29 cellular contexts compared by ENCODE assay signal in the genomic region with DNA sequence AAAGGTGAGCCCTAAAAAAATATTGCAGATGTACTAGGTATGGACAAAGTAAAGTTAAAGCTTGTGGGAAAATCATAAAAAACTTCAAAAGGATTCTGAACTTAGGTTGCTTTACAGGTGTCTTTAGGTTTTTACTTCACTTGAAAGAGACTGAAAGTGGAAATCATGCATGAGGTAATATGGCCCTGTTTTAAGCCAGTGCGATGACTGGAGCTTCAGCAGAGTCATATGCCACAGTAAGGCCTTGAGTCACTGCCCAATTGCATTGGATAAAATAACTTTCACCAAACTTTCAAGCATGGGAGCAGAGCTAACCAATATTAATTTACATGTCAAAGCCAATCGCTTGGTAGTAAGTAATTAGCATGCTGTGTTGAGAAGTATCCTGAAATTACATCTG.
"Had no signal": no experiment of that assay in that cellular context is flagged by ENCODE, and none has a peak within 500 bp of the region (broad histone marks: within the 10 kb centered on the region; RNA-seq: fewer than 3 reads in every experiment).

No MANE protein-coding gene starts in this region.

- H3K9me3 Mint-ChIP-seq: activated CD4-positive, alpha-beta memory T cell treated with anti-CD3 and anti-CD28 coated beads for 36 hours; activated CD4-positive, alpha-beta T cell treated with anti-CD3 and anti-CD28 coated beads, Interleukin-2, amount 10 ng/mL, durations not matched to agents 24 days and 14 days; activated naive CD4-positive, alpha-beta T cell treated with anti-CD3 and anti-CD28 coated beads, Interleukin-2, amount 50 U/mL, for 24 hours; activated naive CD8-positive, alpha-beta T cell treated with anti-CD3 and anti-CD28 coated beads, Interleukin-2, amount 50 U/mL, for 24 hours; brain; central memory CD8-positive, alpha-beta T cell had no signal

- H3K9me3 ChIP-seq: ascending aorta, MG63, SJCRH30, SK-N-SH had no signal

- H3K4me3 Mint-ChIP-seq: activated CD4-positive, alpha-beta memory T cell treated with anti-CD3 and anti-CD28 coated beads for 36 hours; activated CD4-positive, alpha-beta T cell treated with anti-CD3 and anti-CD28 coated beads, Interleukin-2, amount 10 ng/mL, durations not matched to agents 24 days and 14 days; activated naive CD4-positive, alpha-beta T cell treated with anti-CD3 and anti-CD28 coated beads, Interleukin-2, amount 50 U/mL, for 24 hours; activated naive CD8-positive, alpha-beta T cell treated with anti-CD3 and anti-CD28 coated beads, Interleukin-2, amount 50 U/mL, for 24 hours; brain; central memory CD8-positive, alpha-beta T cell had no signal

- H3K4me3 ChIP-seq: ascending aorta, MG63, SJCRH30 had no signal

- H3K4me1 ChIP-seq: ascending aorta had no signal

- H3K27ac Mint-ChIP-seq: activated CD4-positive, alpha-beta memory T cell treated with anti-CD3 and anti-CD28 coated beads for 36 hours; activated CD4-positive, alpha-beta T cell treated with anti-CD3 and anti-CD28 coated beads, Interleukin-2, amount 10 ng/mL, durations not matched to agents 24 days and 14 days; activated naive CD4-positive, alpha-beta T cell treated with anti-CD3 and anti-CD28 coated beads, Interleukin-2, amount 50 U/mL, for 24 hours; activated naive CD8-positive, alpha-beta T cell treated with anti-CD3 and anti-CD28 coated beads, Interleukin-2, amount 50 U/mL, for 24 hours; brain had no signal

- H3K4me1 Mint-ChIP-seq: central memory CD8-positive, alpha-beta T cell had no signal

- H3K27me3 ChIP-seq: ascending aorta, MG63, SJCRH30 had no signal

- DNase-seq: activated CD4-positive, alpha-beta memory T cell treated with anti-CD3 and anti-CD28 coated beads for 36 hours; activated CD4-positive, alpha-beta T cell treated with anti-CD3 and anti-CD28 coated beads, Interleukin-2, amount 10 ng/mL, durations not matched to agents 24 days and 14 days; activated CD4-positive, CD25-positive, alpha-beta regulatory T cell treated with anti-CD3 and anti-CD28 coated beads, Interleukin-2, amount 50 U/mL, for 72 hours; activated CD8-positive, alpha-beta memory T cell treated with anti-CD3 and anti-CD28 coated beads, Interleukin-2, amount 50 U/mL, for 4 hours; activated gamma-delta T cell; activated naive CD8-positive, alpha-beta T cell treated with anti-CD3 and anti-CD28 coated beads, Interleukin-2, amount 50 U/mL, for 24 hours; activated T-cell treated with anti-CD3 and anti-CD28 coated beads, Interleukin-2, amount 50 U/mL, for 1 hour; amniotic stem cell; MG63; MV-4-11; NCI-H1092 treated with DMSO at 0.1 percent for 48 hours; NCI-H1417 treated with DMSO at 0.1 percent for 48 hours; NCI-H1694; NCI-H345; NCI-H510A; NCI-H526 treated with DMSO at 0.1 percent for 48 hours; NCI-H82; NK-92 treated with Interleukin-12 subunit alpha and Interleukin-12 subunit beta, amount 100 ng/mL, for 24 hours; RPMI8226; SJCRH30; SK-N-SH; T-helper 1 cell; WERI-Rb-1 had no signal

- H3K27ac ChIP-seq: ascending aorta, SJCRH30, WERI-Rb-1 had no signal

- H3K36me3 ChIP-seq: ascending aorta, MG63, SJCRH30, WERI-Rb-1 had no signal

- H3K36me3 Mint-ChIP-seq: activated CD4-positive, alpha-beta memory T cell treated with anti-CD3 and anti-CD28 coated beads for 36 hours; activated naive CD4-positive, alpha-beta T cell treated with anti-CD3 and anti-CD28 coated beads, Interleukin-2, amount 50 U/mL, for 24 hours; brain had no signal

- ATAC-seq: Panc1, Right ventricle myocardium inferior had no signal
